In the genomic region with DNA sequence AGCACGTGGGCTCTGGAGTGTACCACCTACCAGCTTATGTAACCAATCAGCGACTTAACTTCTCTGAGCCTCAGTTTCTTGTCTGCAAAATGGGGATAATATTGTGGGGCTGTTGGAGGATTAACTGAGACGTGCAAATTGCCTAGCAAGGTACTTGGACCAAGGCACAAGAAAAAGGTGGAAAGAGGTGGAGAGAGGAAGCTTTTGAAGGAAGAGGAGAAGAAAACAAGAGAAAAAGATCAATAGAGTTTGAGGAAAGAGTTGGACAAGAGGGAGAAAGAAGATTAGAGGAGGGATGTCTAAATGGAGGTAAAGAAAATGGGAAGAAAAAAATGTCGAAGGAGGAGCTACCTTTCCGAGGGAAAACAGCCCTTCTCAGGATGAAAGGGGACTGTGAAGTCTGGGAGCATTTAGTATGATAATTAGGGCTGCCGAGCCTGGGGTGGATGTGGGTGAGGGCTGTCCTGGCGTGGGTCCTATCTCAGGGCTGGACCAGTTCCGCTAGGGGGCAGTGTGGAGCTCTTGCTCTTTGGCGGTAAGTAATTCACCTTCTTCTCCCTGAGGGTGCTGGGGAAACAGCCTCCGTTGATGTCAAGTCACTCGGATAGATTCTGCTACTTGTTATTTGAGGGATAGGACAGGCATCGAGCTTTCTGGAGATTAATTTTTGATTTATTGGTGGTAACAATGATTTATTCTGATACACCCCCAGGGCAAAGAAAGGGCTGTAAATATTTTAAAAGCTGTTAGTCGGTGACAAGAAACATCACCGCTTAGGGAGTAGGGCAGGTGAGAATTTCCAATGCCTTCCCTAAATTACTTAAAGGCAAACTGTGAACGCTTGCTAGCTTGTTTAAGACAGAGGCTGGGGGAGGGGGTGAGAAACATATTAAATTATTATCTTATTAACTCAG, we compare ENCODE assay signal across 8 cellular contexts.
DNase-seq lines count a peak whose midpoint lies in the region; ATAC-seq, FAIRE-seq and TF ChIP-seq lines count a peak whose summit lies in the region.

No MANE protein-coding gene starts in this region.

- H3K4me1 Mint-ChIP-seq in mesothelial cell of epicardium = peaks cover 6% of the 10 kb centered on the region

- H3K9me3 ChIP-seq in A549 = no peaks in the 10 kb centered on the region

- H3K36me3 Mint-ChIP-seq in mesothelial cell of epicardium = no peaks in the 10 kb centered on the region

- no peak overlapping the region for H3K27ac ChIP-seq in A549

- no peak overlapping the region for H3K4me3 ChIP-seq in A549

- ATAC-seq in A549 = peak; percentile 91 to 97
- ATAC-seq in GM19328 (IDR thresholded peaks at IDR 0.05; ENCODE audit: unreplicated experiment) = no peak

- H3K4me1 ChIP-seq in A549 = no peaks in the 10 kb centered on the region

- FAIRE-seq in A549 (lab: Jason Lieb, UNC) (no peak), GM18507 (lab: Jason Lieb, UNC) (peak; percentile 50)

- peak; percentile 84 for TF ChIP-seq CTCF in A549 (IDR thresholded peaks at IDR 0.05)
- TF ChIP-seq CTCF in mesothelial cell of epicardium (IDR thresholded peaks at IDR 0.05; ENCODE audit: unreplicated experiment) = peak; percentile 72

- DNase-seq in A549 (ENCODE audit: low read depth in 1 of 2, low spot score in 1 of 2) = peak; percentile 75 to 79
- peak; percentile 38 for DNase-seq in GM18507 (ENCODE audit: extremely low spot score, insufficient read length, low read depth)
- peak; percentile 1 for DNase-seq in NCI-H345 treated with DMSO at 0.1 percent for 48 hours (lab: John Stamatoyannopoulos, UW; ENCODE audit: unreplicated experiment)
- peak; percentile 78 to 81 for DNase-seq in activated CD4-positive, alpha-beta T cell treated with anti-CD3 and anti-CD28 coated beads, Interleukin-2, amount 50 U/mL, for 4 hours
- DNase-seq in effector CD8-positive, alpha-beta T cell (lab: John Stamatoyannopoulos, UW) = peak; percentile 70
- DNase-seq in mesothelial cell of epicardium (ENCODE audit: low spot score in 2 of 2, unreplicated experiment in 2 of 2) = peak; percentile 53 to 72
- peak; percentile 48 to 67 for DNase-seq in stimulated activated CD8-positive, alpha-beta memory T cell treated with anti-CD3 and anti-CD28 coated beads, Interleukin-2, amount 100 ng/mL, for 1 hour (ENCODE audit: low read depth in 2 of 2)

- H3K4me2 ChIP-seq in A549 = no peak overlapping the region

- no peak for TF ChIP-seq EP300 in A549 (IDR thresholded peaks at IDR 0.05)

- H3K27me3 Mint-ChIP-seq in mesothelial cell of epicardium (ENCODE audit: low read depth) = peaks cover 59% of the 10 kb centered on the region

- peak; percentile 24 to 33; a peak in 2 of 5 replicates for TF ChIP-seq RAD21 in A549 (conservative IDR thresholded peaks at IDR 0.05 in 1 of 2, IDR thresholded peaks at IDR 0.05 in 1 of 2)

- H3K9me3 Mint-ChIP-seq in mesothelial cell of epicardium = no peaks in the 10 kb centered on the region

- TF ChIP-seq POLR2A in A549 (IDR thresholded peaks at IDR 0.05; ENCODE audit: low read length) = no peak

- 20% methylated on average over 15 of the region's 15 CpGs for WGBS in A549 (ENCODE audit: missing lambda C conversion rate)

- no peak overlapping the region for H3K27ac Mint-ChIP-seq in mesothelial cell of epicardium

- POLR2A ChIA-PET in A549 (lab: Yijun Ruan, JAX) = no interaction called here

- CTCF ChIA-PET in A549 (lab: Yijun Ruan, JAX) = interaction anchor here (0.7 to 9.8 kb wide), 60 partner anchors 10 to 622 kb away, joined by 3 to 199 read pairs (median 5); a partner anchor contains a TSS

- no peak overlapping the region for H3K4me3 Mint-ChIP-seq in mesothelial cell of epicardium

TF ChIP-seq in A549, 52 proteins besides CTCF, POLR2A, EP300 and RAD21:
- TF ChIP-seq SMC3 (IDR thresholded peaks at IDR 0.05) (peak; percentile 38; the same call in 1 of the 3 replicates), RARB (CRISPR knock-in tag; IDR thresholded peaks at IDR 0.05) (no peak)
- TF ChIP-seq, protein P1, sequence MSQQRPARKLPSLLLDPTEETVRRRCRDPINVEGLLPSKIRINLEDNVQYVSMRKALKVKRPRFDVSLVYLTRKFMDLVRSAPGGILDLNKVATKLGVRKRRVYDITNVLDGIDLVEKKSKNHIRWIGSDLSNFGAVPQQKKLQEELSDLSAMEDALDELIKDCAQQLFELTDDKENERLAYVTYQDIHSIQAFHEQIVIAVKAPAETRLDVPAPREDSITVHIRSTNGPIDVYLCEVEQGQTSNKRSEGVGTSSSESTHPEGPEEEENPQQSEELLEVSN (IDR thresholded peaks at IDR 0.05; ENCODE audit: borderline replicate concordance, low read depth) = no peak

Comparison
In these comparisons a context has a peak if more than half of its experiments do, and no peak if none do; other contexts are left out.
1. DNase-seq: peak in every context shown above with its lines; median percentile 80 in activated CD4-positive, alpha-beta T cell treated with anti-CD3 and anti-CD28 coated beads, Interleukin-2, amount 50 U/mL, for 4 hours; 77 in A549; 70 in effector CD8-positive, alpha-beta T cell; 62 in mesothelial cell of epicardium; 58 in stimulated activated CD8-positive, alpha-beta memory T cell treated with anti-CD3 and anti-CD28 coated beads, Interleukin-2, amount 100 ng/mL, for 1 hour; 38 in GM18507; 1 in NCI-H345 treated with DMSO at 0.1 percent for 48 hours.